22 cellular contexts compared by ENCODE assay signal in the genomic region with DNA sequence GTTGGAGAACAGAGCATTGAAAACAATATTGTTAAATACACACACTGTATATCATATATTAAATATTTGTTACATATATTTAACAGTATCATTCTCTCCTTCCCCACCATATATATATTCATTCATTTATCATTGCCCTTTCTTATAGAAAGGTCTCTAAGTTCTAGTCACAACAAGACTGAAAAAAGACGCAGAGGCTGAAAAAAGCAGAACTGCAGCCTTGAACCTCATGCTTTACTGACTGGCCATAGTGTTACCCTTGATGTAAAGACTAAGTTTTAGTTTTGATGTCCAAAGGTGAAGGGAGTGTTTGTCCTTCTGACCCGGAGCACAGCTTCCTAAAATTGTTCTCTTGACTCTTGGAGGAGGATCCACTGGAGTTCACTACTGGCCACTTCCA.
"Had no signal": no experiment of that assay in that cellular context is flagged by ENCODE, and none has a peak within 500 bp of the region (broad histone marks: within the 10 kb centered on the region; RNA-seq: fewer than 3 reads in every experiment).

No MANE protein-coding gene starts in this region.

- H3K36me3 ChIP-seq: cardiac muscle cell, gastrocnemius medialis, heart left ventricle, left ventricle myocardium inferior, sigmoid colon had no signal

- H3K4me3 Mint-ChIP-seq: dendritic cell treated with granulocyte-macrophage colony-stimulating factor and Interleukin-4, amounts not matched to agents 40 ng/mL and 50 ng/mL, for 4 days; nephron progenitor cell; type B pancreatic cell had no signal

- H3K9me3 ChIP-seq: gastrocnemius medialis, heart left ventricle, left ventricle myocardium inferior, sigmoid colon had no signal

- H3K27ac Mint-ChIP-seq: activated naive CD4-positive, alpha-beta T cell treated with anti-CD3 and anti-CD28 coated beads, Interleukin-2, amount 50 U/mL, for 72 hours; dendritic cell treated with granulocyte-macrophage colony-stimulating factor and Interleukin-4, amounts not matched to agents 40 ng/mL and 50 ng/mL, for 4 days; nephron progenitor cell; type B pancreatic cell had no signal

- H3K36me3 Mint-ChIP-seq: activated naive CD4-positive, alpha-beta T cell treated with anti-CD3 and anti-CD28 coated beads, Interleukin-2, amount 50 U/mL, for 72 hours; type B pancreatic cell had no signal

- H3K27ac ChIP-seq: cardiac muscle cell, heart left ventricle, left ventricle myocardium inferior, sigmoid colon had no signal

- H3K27me3 Mint-ChIP-seq: dendritic cell treated with granulocyte-macrophage colony-stimulating factor and Interleukin-4, amounts not matched to agents 40 ng/mL and 50 ng/mL, for 4 days; type B pancreatic cell had no signal

- H3K27me3 ChIP-seq: cardiac muscle cell, gastrocnemius medialis, heart left ventricle, sigmoid colon had no signal

- H3K9me3 Mint-ChIP-seq: dendritic cell treated with granulocyte-macrophage colony-stimulating factor and Interleukin-4, amounts not matched to agents 40 ng/mL and 50 ng/mL, for 4 days; nephron progenitor cell; type B pancreatic cell had no signal

- ATAC-seq: esophagus mucosa, heart left ventricle had no signal

- DNase-seq: activated CD4-positive, alpha-beta T cell treated with anti-CD3 and anti-CD28 coated beads, Interleukin-2, amount 50 U/mL, for 1 hour; activated CD4-positive, CD25-positive, alpha-beta regulatory T cell treated with anti-CD3 and anti-CD28 coated beads, Interleukin-2, amount 50 U/mL, for 72 hours; activated CD8-positive, alpha-beta memory T cell treated with anti-CD3 and anti-CD28 coated beads for 24 hours; activated CD8-positive, alpha-beta memory T cell treated with anti-CD3 and anti-CD28 coated beads, Interleukin-2, amount 50 U/mL, for 48 hours; activated gamma-delta T cell; amygdala; effector CD8-positive, alpha-beta T cell; gastrocnemius medialis; heart left ventricle; left ventricle myocardium inferior; mammary epithelial cell; midbrain; nephron progenitor cell; occipital lobe; posterior cingulate gyrus; sigmoid colon; stimulated activated naive CD4-positive, alpha-beta T cell treated with Interleukin-2 at 50 U/mL for 16 hours had no signal

- H3K4me1 ChIP-seq: sigmoid colon had no signal

- H3K4me3 ChIP-seq: cardiac muscle cell, gastrocnemius medialis, heart left ventricle, left ventricle myocardium inferior, sigmoid colon had no signal
